22 cellular contexts compared by ENCODE assay signal in the genomic region with DNA sequence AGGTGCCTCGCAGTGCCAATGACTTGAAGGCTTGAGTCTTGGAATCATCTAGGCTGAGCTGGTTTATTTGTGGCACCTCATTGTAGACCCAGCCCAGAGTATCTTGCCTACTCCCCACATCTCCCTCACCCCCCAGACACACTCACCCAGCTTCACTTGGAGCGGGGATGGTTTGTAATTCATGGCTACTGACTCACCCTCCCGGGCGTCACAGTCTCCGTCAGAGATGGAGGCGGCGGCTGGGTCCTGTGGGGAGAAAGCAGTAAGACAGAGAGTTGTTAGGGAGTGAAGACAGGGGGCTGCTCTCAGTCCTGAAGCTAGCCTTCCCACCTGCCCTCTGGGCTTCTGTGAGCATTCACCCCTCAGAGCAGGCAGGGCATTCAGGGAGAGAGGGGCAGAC.
DNase-seq lines count a peak whose midpoint lies in the region; ATAC-seq and TF ChIP-seq lines count a peak whose summit lies in the region.
"Had no signal": no experiment of that assay in that cellular context is flagged by ENCODE, and none has a peak within 500 bp of the region (broad histone marks: within the 10 kb centered on the region; RNA-seq: fewer than 3 reads in every experiment).

No MANE protein-coding gene starts in this region.

- no peak overlapping the region for H3K27ac ChIP-seq in brain microvascular endothelial cell
- H3K27ac ChIP-seq: KMS-11 had no signal

- TF ChIP-seq CTCF in AG10803 (conservative IDR thresholded peaks at IDR 0.05; ENCODE audit: low read length), result no peak
- no peak for TF ChIP-seq CTCF in brain microvascular endothelial cell (IDR thresholded peaks at IDR 0.05; ENCODE audit: low read depth, low read length, missing control alignments)

- H3K4me3 ChIP-seq in AG10803 (ENCODE audit: low read length) (no peak overlapping the region), brain microvascular endothelial cell (ENCODE audit: low read depth, low read length) (no peak overlapping the region)
- H3K4me3 ChIP-seq: GM12878 had no signal

- no peaks in the 10 kb centered on the region for H3K27me3 ChIP-seq in brain microvascular endothelial cell (replicated peaks)

- peak; percentile 42 for DNase-seq in AG10803 (ENCODE audit: low read depth)
- DNase-seq in HCEC 1CT, result peak; percentile 39
- DNase-seq in brain microvascular endothelial cell, result peak; percentile 42
- peak; percentile 6 for DNase-seq in kidney tubule cell (ENCODE audit: low spot score)
- no peak for DNase-seq in NCI-H2107 treated with DMSO at 0.1 percent for 48 hours (lab: John Stamatoyannopoulos, UW; ENCODE audit: unreplicated experiment)
- DNase-seq in activated CD4-positive, alpha-beta T cell treated with anti-CD3 and anti-CD28 coated beads, Interleukin-2, amount 50 U/mL, for 4 hours, result no peak
- DNase-seq: activated CD4-positive, alpha-beta T cell treated with anti-CD3 and anti-CD28 coated beads for 36 hours; activated CD8-positive, alpha-beta memory T cell treated with anti-CD3 and anti-CD28 coated beads for 24 hours; activated T-cell treated with anti-CD3 and anti-CD28 coated beads, Interleukin-2, amount 50 U/mL, for 1 hour; CD4-positive, CD25-positive, alpha-beta regulatory T cell; foreskin fibroblast; left colon; MV-4-11; naive thymus-derived CD4-positive, alpha-beta T cell; NCI-H2171 treated with DMSO at 0.1 percent for 48 hours; NCI-H524 treated with DMSO at 0.1 percent for 48 hours; retina had no signal

- ATAC-seq in GM18858 (IDR thresholded peaks at IDR 0.05; ENCODE audit: unreplicated experiment) (no peak), GM18520 (IDR thresholded peaks at IDR 0.05; ENCODE audit: unreplicated experiment) (no peak)
- ATAC-seq: activated CD4-positive, alpha-beta T cell treated with anti-CD3 and anti-CD28 coated beads for 36 hours; GM12878; left colon; naive thymus-derived CD4-positive, alpha-beta T cell; Panc1 had no signal

- H3K36me3 ChIP-seq in brain microvascular endothelial cell (replicated peaks), result peaks cover 18% of the 10 kb centered on the region

- in situ Hi-C loops in brain microvascular endothelial cell (cut with HindIII; ENCODE audit: low pct_ligation_motif_present, low sequenced_read_pairs), result no loop called here

Comparison
In these comparisons a context has a peak if more than half of its experiments do, and no peak if none do; other contexts are left out.
1. DNase-seq: peak in AG10803 (single experiment), HCEC 1CT (single experiment), brain microvascular endothelial cell (single experiment) and kidney tubule cell (single experiment); none in NCI-H2107 treated with DMSO at 0.1 percent for 48 hours (single experiment) and activated CD4-positive, alpha-beta T cell treated with anti-CD3 and anti-CD28 coated beads, Interleukin-2, amount 50 U/mL, for 4 hours (0 of 2).